In the genomic region with DNA sequence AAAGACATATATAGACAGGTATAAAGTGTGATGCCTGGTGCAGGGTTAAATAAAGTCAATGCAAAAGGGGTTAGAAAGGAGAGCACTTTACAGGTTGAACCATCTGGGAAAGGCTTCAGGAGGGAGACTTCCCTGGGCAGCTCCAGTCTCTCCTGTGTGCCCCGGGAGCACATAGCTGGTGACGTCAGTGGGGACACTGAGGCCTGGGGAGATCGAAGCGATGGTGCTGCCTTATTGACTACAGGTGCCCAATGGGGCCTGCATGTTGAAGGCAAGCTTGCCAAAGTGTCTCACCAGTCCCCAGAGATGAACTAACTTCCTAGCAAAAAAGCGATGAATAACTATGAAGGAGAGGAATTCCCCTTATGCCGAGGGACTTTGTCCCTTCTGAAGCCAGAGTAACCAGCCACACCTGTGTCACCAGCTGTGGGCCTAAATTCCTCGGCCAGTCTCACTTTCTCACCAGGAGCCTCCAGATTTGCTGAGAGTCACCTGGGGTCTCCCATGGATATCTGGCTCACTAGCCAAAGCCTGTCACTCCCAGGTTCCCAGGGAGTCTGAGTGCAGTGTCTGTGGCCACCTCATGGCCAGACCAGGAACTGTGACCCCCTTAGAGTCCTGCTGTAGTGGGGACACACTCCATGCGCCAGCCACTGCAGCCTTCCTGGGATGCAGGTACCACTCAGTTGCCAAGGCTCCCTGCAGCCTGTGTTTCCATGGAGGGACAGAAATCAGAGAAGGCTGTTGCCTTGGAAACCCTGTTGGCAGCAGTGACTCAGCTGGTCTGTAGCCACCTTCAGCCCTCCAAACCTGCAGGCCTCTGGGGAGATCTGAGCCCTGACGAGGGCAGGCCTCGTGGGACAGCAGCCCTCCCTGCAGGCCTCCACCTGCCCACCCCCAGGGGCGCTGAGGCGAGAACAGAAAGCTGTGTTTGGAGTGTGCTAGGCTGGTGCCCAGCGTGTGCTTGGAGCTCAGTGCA, we compare ENCODE assay signal across 8 cellular contexts.
DNase-seq lines count a peak whose midpoint lies in the region; ATAC-seq and TF ChIP-seq lines count a peak whose summit lies in the region.

No MANE protein-coding gene starts in this region.

- CTCF ChIA-PET in PC-3 (lab: Charles Lee) = no interaction called here
- CTCF ChIA-PET in activated CD8-positive, alpha-beta T cell treated with anti-CD3 and anti-CD28 coated beads for 36 hours (lab: Charles Lee) = interaction anchor here (2.4 kb wide), 1 partner anchor 192 kb away, joined by 8 read pairs; no protein-coding TSS in a partner anchor

- POLR2A ChIA-PET in PC-3 (lab: Charles Lee; ENCODE audit: unreplicated experiment) = no interaction called here
- POLR2A ChIA-PET in activated CD8-positive, alpha-beta T cell treated with anti-CD3 and anti-CD28 coated beads for 36 hours (lab: Charles Lee) = no interaction called here

- H3K4me2 ChIP-seq in PC-3 (ENCODE audit: low read length) = no peak overlapping the region

- no peaks in the 10 kb centered on the region for H3K9me3 ChIP-seq in PC-3 (ENCODE audit: low read length)

- BruUV-seq in PC-3 (replicated peaks; lab: Mats Ljungman, UMichigan) = no TSS peak

- no peaks in the 10 kb centered on the region for H3K4me1 Mint-ChIP-seq in activated CD8-positive, alpha-beta T cell treated with anti-CD3 and anti-CD28 coated beads for 36 hours (ENCODE audit: low read depth)

- no peaks in the 10 kb centered on the region for H3K27me3 ChIP-seq in PC-3 (ENCODE audit: low read length)

- H3K9me2 ChIP-seq in PC-3 (replicated peaks; ENCODE audit: low read length) = no peaks in the 10 kb centered on the region

- no peak overlapping the region for H3K4me3 ChIP-seq in PC-3 (ENCODE audit: low read length)

- no peaks in the 10 kb centered on the region for H3K79me2 ChIP-seq in PC-3 (ENCODE audit: low read length)

- H3K4me1 ChIP-seq in PC-3 (ENCODE audit: insufficient read depth, low read length) = no peaks in the 10 kb centered on the region

- DNase-seq in D341Med (ENCODE audit: low spot score) = peak; percentile 70
- DNase-seq in PC-3 = peak; percentile 3
- DNase-seq in islet precursor cell = peak; percentile 72
- DNase-seq in central memory CD4-positive, alpha-beta T cell = no peak
- no peak for DNase-seq in dedifferentiated amniotic fluid mesenchymal stem cell (ENCODE audit: extremely low spot score)
- DNase-seq in activated CD8-positive, alpha-beta T cell treated with anti-CD3 and anti-CD28 coated beads for 36 hours = no peak
- DNase-seq in stimulated activated CD4-positive, alpha-beta T cell treated with anti-CD3 and anti-CD28 coated beads, Interleukin-4, amount 100 ng/mL, for 4 hours = no peak

- no peak overlapping the region for H3K27ac Mint-ChIP-seq in activated CD8-positive, alpha-beta T cell treated with anti-CD3 and anti-CD28 coated beads for 36 hours

- no peak overlapping the region for H3K9ac ChIP-seq in PC-3 (ENCODE audit: low read length)

- intact Hi-C loops in PC-3 (cut with micrococcal nuclease) = no loop called here
- intact Hi-C loops in activated CD8-positive, alpha-beta T cell treated with anti-CD3 and anti-CD28 coated beads for 36 hours (cut with micrococcal nuclease) = no loop called here

- H3K36me3 Mint-ChIP-seq in activated CD8-positive, alpha-beta T cell treated with anti-CD3 and anti-CD28 coated beads for 36 hours (ENCODE audit: low read depth) = peaks cover 4% of the 10 kb centered on the region

- H4K20me1 ChIP-seq in PC-3 (ENCODE audit: low read length) = no peaks in the 10 kb centered on the region

- peak; percentile 39 for ATAC-seq in HG02571 (IDR thresholded peaks at IDR 0.05; ENCODE audit: unreplicated experiment)
- ATAC-seq in PC-3 = peak; percentile 46
- no peak for ATAC-seq in activated CD8-positive, alpha-beta T cell treated with anti-CD3 and anti-CD28 coated beads for 36 hours

- H3K4me3 Mint-ChIP-seq in activated CD8-positive, alpha-beta T cell treated with anti-CD3 and anti-CD28 coated beads for 36 hours = no peak overlapping the region

- H2AFZ ChIP-seq in PC-3 (ENCODE audit: low read length) = no peak overlapping the region

- H3F3A ChIP-seq in PC-3 (ENCODE audit: low read length, unreplicated experiment) = no peaks in the 10 kb centered on the region

- peaks cover 3% of the 10 kb centered on the region for H3K27me3 Mint-ChIP-seq in activated CD8-positive, alpha-beta T cell treated with anti-CD3 and anti-CD28 coated beads for 36 hours

- H3K36me3 ChIP-seq in PC-3 (ENCODE audit: low read depth, low read length) = no peaks in the 10 kb centered on the region

- no peak overlapping the region for H3K27ac ChIP-seq in PC-3 (ENCODE audit: low read length)

- H3K9me3 Mint-ChIP-seq in activated CD8-positive, alpha-beta T cell treated with anti-CD3 and anti-CD28 coated beads for 36 hours = peaks cover 12% of the 10 kb centered on the region

- TF ChIP-seq CTCF in PC-3 (conservative IDR thresholded peaks at IDR 0.05; ENCODE audit: low read depth, low read length) = 0 out of 2 replicates have a peak, but pooled peaks have one; percentile 19
- no peak for TF ChIP-seq CTCF in activated CD8-positive, alpha-beta T cell treated with anti-CD3 and anti-CD28 coated beads for 36 hours (IDR thresholded peaks at IDR 0.05)

Comparison
In these comparisons a context has a peak if more than half of its experiments do, and no peak if none do; other contexts are left out.
1. DNase-seq: peak in D341Med (single experiment), PC-3 (single experiment) and islet precursor cell (single experiment); none in central memory CD4-positive, alpha-beta T cell (single experiment), dedifferentiated amniotic fluid mesenchymal stem cell (single experiment), activated CD8-positive, alpha-beta T cell treated with anti-CD3 and anti-CD28 coated beads for 36 hours (single experiment) and stimulated activated CD4-positive, alpha-beta T cell treated with anti-CD3 and anti-CD28 coated beads, Interleukin-4, amount 100 ng/mL, for 4 hours (0 of 2).